ENCODE assay signal across 12 cellular contexts in the genomic region with DNA sequence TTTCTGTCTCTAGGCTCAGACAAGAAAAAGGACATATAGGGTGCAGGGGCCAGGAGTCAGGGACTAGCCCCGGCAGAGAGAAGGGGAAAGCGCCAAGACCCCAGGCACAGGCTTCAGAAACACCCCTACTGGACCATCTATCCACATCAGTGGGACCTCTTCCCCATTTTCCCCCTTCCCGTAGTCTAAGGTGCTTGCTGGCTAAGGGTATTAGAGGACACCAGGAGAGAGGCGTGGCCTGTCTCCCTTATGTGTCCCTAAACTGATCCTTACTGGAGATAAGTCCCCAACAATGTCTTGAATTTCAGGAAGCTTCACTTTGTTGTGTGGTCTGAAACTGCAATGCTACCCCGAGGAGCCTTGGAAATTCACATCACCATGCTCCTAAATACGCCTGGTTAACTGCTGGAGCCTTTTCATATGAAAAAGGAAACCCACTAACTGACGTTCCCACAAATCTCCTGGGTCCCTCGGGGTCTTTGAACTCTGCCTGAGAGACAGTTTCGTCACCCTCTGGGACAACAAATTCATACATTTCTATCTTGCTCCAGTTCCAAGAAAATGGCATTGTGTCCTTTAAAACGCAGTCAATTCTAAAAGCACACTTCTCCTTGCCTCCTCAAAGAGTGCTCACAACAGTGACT.
DNase-seq lines count a peak whose midpoint lies in the region; ATAC-seq and TF ChIP-seq lines count a peak whose summit lies in the region.
"Had no signal": no experiment of that assay in that cellular context is flagged by ENCODE, and none has a peak within 500 bp of the region (broad histone marks: within the 10 kb centered on the region; RNA-seq: fewer than 3 reads in every experiment).

No MANE protein-coding gene starts in this region.

- H3K9me3 ChIP-seq in DND-41 (ENCODE audit: insufficient read depth, low read length, severe bottlenecking) (no peaks in the 10 kb centered on the region), sigmoid colon (no peaks in the 10 kb centered on the region)
- H3K9me3 ChIP-seq: MG63 had no signal

- H4K20me1 ChIP-seq in DND-41 (ENCODE audit: insufficient read depth, low read length) = no peaks in the 10 kb centered on the region

- H3K36me3 ChIP-seq in DND-41 (ENCODE audit: insufficient read depth, low read length) = no peaks in the 10 kb centered on the region
- H3K36me3 ChIP-seq in sigmoid colon = no peaks in the 10 kb centered on the region
- H3K36me3 ChIP-seq: MG63, WERI-Rb-1 had no signal

- ATAC-seq in DND-41 (ENCODE audit: insufficient read depth, low read depth) (peak; percentile 70), GM19455 (IDR thresholded peaks at IDR 0.05; ENCODE audit: unreplicated experiment) (no peak)
- ATAC-seq: activated CD8-positive, alpha-beta memory T cell treated with anti-CD3 and anti-CD28 coated beads, Interleukin-2, amount 10 ng/mL, durations not matched to agents 7 days and 5 days had no signal

- 59 to 69% methylated on average over 10 of the region's 10 CpGs for WGBS in sigmoid colon, 2 donors

- no peak for TF ChIP-seq POLR2A in sigmoid colon (IDR thresholded peaks at IDR 0.05)

- peak overlapping the region; percentile 50 for H3K4me2 ChIP-seq in DND-41 (ENCODE audit: insufficient read depth, low read length)

- no peak for TF ChIP-seq EP300 in sigmoid colon (IDR thresholded peaks at IDR 0.05)

- DNase-seq in DND-41 (peak; percentile 74), SK-MEL-5 (ENCODE audit: low read depth, low spot score) (peak; percentile 21), fibroblast of mammary gland (ENCODE audit: low read depth) (peak; percentile 35), sigmoid colon (no peak), LoVo (ENCODE audit: low spot score) (no peak), NCI-H774 (lab: John Stamatoyannopoulos, UW) (no peak)
- no peak for DNase-seq in activated CD4-positive, alpha-beta T cell treated with anti-CD3 and anti-CD28 coated beads for 48 hours
- DNase-seq: activated CD8-positive, alpha-beta memory T cell treated with anti-CD3 and anti-CD28 coated beads, Interleukin-2, amount 10 ng/mL, durations not matched to agents 7 days and 5 days; activated naive CD4-positive, alpha-beta T cell treated with anti-CD3 and anti-CD28 coated beads, Interleukin-2, amount 10 ng/mL, durations not matched to agents 7 days and 5 days had no signal

- H2AFZ ChIP-seq in DND-41 (ENCODE audit: low read depth, low read length) = peak overlapping the region; percentile 38

- H3K27ac ChIP-seq in DND-41 (ENCODE audit: low read length) (peak overlapping the region; percentile 87), sigmoid colon (peak overlapping the region; percentile 76 to 86 (median 84))
- H3K27ac ChIP-seq: WERI-Rb-1 had no signal

- TF ChIP-seq CTCF in DND-41 (IDR thresholded peaks at IDR 0.05; ENCODE audit: borderline replicate concordance, extremely low read depth, low read length, poor library complexity, severe bottlenecking) (no peak), fibroblast of mammary gland (conservative IDR thresholded peaks at IDR 0.05; ENCODE audit: control insufficient read depth, insufficient read depth, low read depth, low read length) (no peak), sigmoid colon (IDR thresholded peaks at IDR 0.05) (no peak)

- H3K4me1 ChIP-seq in DND-41 (ENCODE audit: insufficient read depth, low read length) (peaks cover 37% of the 10 kb centered on the region), sigmoid colon (peaks cover 3 to 50% (median 41%) of the 10 kb centered on the region in 4 donors)

- peak overlapping the region; percentile 44 for H3K9ac ChIP-seq in DND-41 (ENCODE audit: low read depth, low read length)

- in situ Hi-C loops in SK-MEL-5 (cut with HindIII; ENCODE audit: low pct_unique_long_range_greater_than_20kb, low sequenced_read_pairs) = no loop called here

- no peaks in the 10 kb centered on the region for H3K27me3 ChIP-seq in DND-41 (ENCODE audit: insufficient read depth, low read length, poor library complexity)
- no peaks in the 10 kb centered on the region for H3K27me3 ChIP-seq in sigmoid colon
- H3K27me3 ChIP-seq: MG63 had no signal

- intact Hi-C loops in sigmoid colon (cut with DNase I) = loop anchor here (1.0 to 10.0 kb wide), 6 partner anchors 172 to 1194 kb away; a partner anchor contains a TSS

- H3K79me2 ChIP-seq in DND-41 (ENCODE audit: insufficient read depth, low read length) = no peaks in the 10 kb centered on the region

- H3K4me3 ChIP-seq in DND-41 (ENCODE audit: low read depth in 1 of 2, low read length in 2 of 2) = peak overlapping the region in 1 of 2 experiments; percentile 19; a peak in 1 of 4 replicates
- H3K4me3 ChIP-seq in fibroblast of mammary gland (ENCODE audit: control insufficient read depth, low read depth, low read length) = no peak overlapping the region
- no peak overlapping the region for H3K4me3 ChIP-seq in sigmoid colon
- H3K4me3 ChIP-seq: MG63 had no signal

Comparison
In these comparisons a context has a peak if more than half of its experiments do, and no peak if none do; other contexts are left out.
1. DNase-seq: peak in DND-41 (single experiment), SK-MEL-5 (single experiment) and fibroblast of mammary gland (single experiment); none in sigmoid colon (single experiment), activated CD4-positive, alpha-beta T cell treated with anti-CD3 and anti-CD28 coated beads for 48 hours (single experiment), LoVo (single experiment) and NCI-H774 (single experiment).